In the genomic region with DNA sequence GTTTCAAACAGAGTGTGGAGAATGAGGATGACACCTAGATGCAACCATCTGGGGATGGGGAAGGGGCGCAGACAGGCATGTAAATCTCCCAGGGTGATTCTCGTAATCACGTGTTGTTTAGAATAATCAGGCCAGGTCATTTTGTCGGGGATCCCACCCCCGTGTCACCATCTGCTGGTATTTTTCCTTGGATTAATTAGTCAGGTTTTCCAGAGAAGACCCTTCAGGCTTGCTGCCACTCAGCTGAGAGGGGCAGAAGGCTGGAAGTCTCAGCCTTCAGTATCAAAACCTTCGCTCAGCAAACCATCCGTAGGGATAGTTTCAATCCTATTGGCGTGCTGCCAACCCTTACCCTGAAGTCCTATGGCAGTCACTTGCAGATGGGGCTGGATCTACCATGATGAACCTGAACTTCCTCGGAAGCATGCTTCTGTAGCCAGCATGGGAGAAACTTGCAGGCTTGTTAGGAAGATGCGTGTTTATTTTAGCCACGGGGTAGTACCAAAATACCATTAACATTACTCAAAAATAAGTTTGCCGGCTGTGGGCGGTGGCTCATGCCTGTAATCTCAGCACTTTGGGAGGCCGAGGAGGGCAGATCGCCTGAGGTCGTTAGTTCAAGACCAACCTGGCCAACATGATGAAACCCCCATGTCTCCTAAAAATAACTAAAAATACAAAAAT, we compare ENCODE assay signal across 21 cellular contexts. TPM values are rescaled to one million over a fixed set of nuclear protein-coding genes. Genes with fewer than 3 reads are reported as not detected.
DNase-seq lines count a peak whose midpoint lies in the region; ATAC-seq and TF ChIP-seq lines count a peak whose summit lies in the region.
"Had no signal": no experiment of that assay in that cellular context is flagged by ENCODE, and none has a peak within 500 bp of the region (broad histone marks: within the 10 kb centered on the region; RNA-seq: fewer than 3 reads in every experiment).

No MANE protein-coding gene starts in this region.

- DNase-seq in AG08395 (ENCODE audit: low spot score) (peak; percentile 37), HT1080 (ENCODE audit: low read depth) (peak; percentile 35), RPMI8226 (peak; percentile 69), fibroblast of mammary gland (ENCODE audit: low read depth) (peak; percentile 57), sigmoid colon (no peak), tibial artery (no peak), caudate nucleus (lab: John Stamatoyannopoulos, UW) (no peak)
- DNase-seq: activated CD4-positive, CD25-positive, alpha-beta regulatory T cell treated with anti-CD3 and anti-CD28 coated beads, Interleukin-2, amount 50 U/mL, for 72 hours; activated CD8-positive, alpha-beta memory T cell treated with anti-CD3 and anti-CD28 coated beads, Interleukin-2, amount 10 ng/mL, durations not matched to agents 7 days and 5 days; activated gamma-delta T cell; hippocampal formation; mucosa of descending colon; NCI-H187 treated with DMSO at 0.1 percent for 48 hours; occipital lobe; stimulated activated CD4-positive, alpha-beta T cell treated with anti-CD3 and anti-CD28 coated beads, Interleukin-4, amount 100 ng/mL, for 4 hours; T-cell; upper lobe of left lung had no signal

- H3K4me1 ChIP-seq in sigmoid colon (no peaks in the 10 kb centered on the region), tibial artery (peaks cover 0 to 5% (median 0%) of the 10 kb centered on the region in 4 donors)
- H3K4me1 ChIP-seq: upper lobe of left lung had no signal

- no peak for TF ChIP-seq POLR2A in sigmoid colon (IDR thresholded peaks at IDR 0.05)

- H3K27ac ChIP-seq in sigmoid colon = no peak overlapping the region
- no peak overlapping the region for H3K27ac ChIP-seq in tibial artery
- no peak overlapping the region for H3K27ac ChIP-seq in caudate nucleus (ENCODE audit: low read depth, low read length)
- H3K27ac ChIP-seq: KMS-11, RWPE1, upper lobe of left lung had no signal

- intact Hi-C loops in sigmoid colon (cut with DNase I) (no loop called here), tibial artery (cut with DNase I; ENCODE audit: low total_unique reads) (no loop called here)

- H3K4me3 ChIP-seq in fibroblast of mammary gland (ENCODE audit: control insufficient read depth, low read depth, low read length) (no peak overlapping the region), sigmoid colon (no peak overlapping the region), tibial artery (no peak overlapping the region)
- H3K4me3 ChIP-seq: mucosa of descending colon, upper lobe of left lung had no signal

- no peak for TF ChIP-seq CTCF in fibroblast of mammary gland (conservative IDR thresholded peaks at IDR 0.05; ENCODE audit: control insufficient read depth, insufficient read depth, low read depth, low read length)
- TF ChIP-seq CTCF in sigmoid colon (IDR thresholded peaks at IDR 0.05) = no peak
- TF ChIP-seq CTCF in tibial artery (IDR thresholded peaks at IDR 0.05) = no peak

- H3K36me3 ChIP-seq in sigmoid colon (no peaks in the 10 kb centered on the region), tibial artery (no peaks in the 10 kb centered on the region)
- H3K36me3 ChIP-seq: upper lobe of left lung had no signal

- WGBS in sigmoid colon, 2 donors = 73 to 81% methylated on average over 16 of the region's 16 CpGs

- TF ChIP-seq EP300 in sigmoid colon (IDR thresholded peaks at IDR 0.05) = no peak

- H3K9me3 ChIP-seq in sigmoid colon = no peaks in the 10 kb centered on the region
- H3K9me3 ChIP-seq in tibial artery = no peaks in the 10 kb centered on the region
- H3K9me3 ChIP-seq: mucosa of descending colon, upper lobe of left lung had no signal

- no peak for ATAC-seq in GM21786 (IDR thresholded peaks at IDR 0.05; ENCODE audit: unreplicated experiment)
- ATAC-seq: activated CD8-positive, alpha-beta memory T cell treated with anti-CD3 and anti-CD28 coated beads, Interleukin-2, amount 10 ng/mL, durations not matched to agents 7 days and 5 days; esophagus mucosa; mucosa of descending colon; T-cell had no signal

- no peaks in the 10 kb centered on the region for H3K27me3 ChIP-seq in sigmoid colon
- H3K27me3 ChIP-seq in tibial artery = no peaks in the 10 kb centered on the region
- H3K27me3 ChIP-seq: upper lobe of left lung had no signal

RNA-seq across cellular contexts. Expression of a gene that starts 7.5 kb away (rescaled TPM):
- 7.9 and 8.7 TPM in 2 replicates for total RNA-seq in HT1080 (2014; rRNA removed; shearing (Covaris generic))
- 5.3 and 5.7 TPM in 2 replicates for polyA plus RNA-seq in HT1080 (2015; cell fraction: cytosol; rRNA removed)
- polyA plus RNA-seq in HT1080 (2015; cell fraction: nucleus; rRNA removed) = 5.8 and 7.4 TPM in 2 replicates
- 10 to 100 TPM; 12.5 to 28.0 (median 13.8) TPM for total RNA-seq in sigmoid colon
- polyA plus RNA-seq in sigmoid colon = 10 to 100 TPM in 1 of 3 donors, 1 to 10 TPM in 2; 1.8 to 11.9 (median 2.8) TPM

Comparison
In these comparisons a context has a peak if more than half of its experiments do, and no peak if none do; other contexts are left out.
1. DNase-seq: peak in AG08395 (single experiment), HT1080 (single experiment), RPMI8226 (single experiment) and fibroblast of mammary gland (single experiment); none in sigmoid colon (single experiment), tibial artery (0 of 2) and caudate nucleus (0 of 61).